ENCODE assay signal across 8 cellular contexts in genomic region chr16:72094266-72094610, GRCh38. TPM values are rescaled to one million over a fixed set of nuclear protein-coding genes. Genes with fewer than 3 reads are reported as not detected.
DNase-seq lines count a peak whose midpoint lies in the region; ATAC-seq and TF ChIP-seq lines count a peak whose summit lies in the region.

No MANE protein-coding gene starts in this region.

- peak overlapping the region; percentile 97 to 98 for H3K27ac Mint-ChIP-seq in effector memory CD8-positive, alpha-beta T cell
- peak overlapping the region; percentile 48 to 98 (median 97) for H3K27ac Mint-ChIP-seq in nephron

- H3K36me3 ChIP-seq in SK-N-SH (replicated peaks in 1 of 2; ENCODE audit: control insufficient read depth in 1 of 2, insufficient read depth in 2 of 2, low read length in 1 of 2), result peaks cover 22 to 45% of the 10 kb centered on the region in 2 experiments
- peaks cover 0 to 54% (median 17%) of the 10 kb centered on the region in 3 donors for H3K36me3 ChIP-seq in tibial nerve

- peak overlapping the region; percentile 99 for H3K4me3 Mint-ChIP-seq in effector memory CD8-positive, alpha-beta T cell
- H3K4me3 Mint-ChIP-seq in nephron, result peak overlapping the region; percentile 98 to 100 (median 98)

- 5% methylated on average over 11 of the region's 11 CpGs for WGBS in SK-N-SH (ENCODE audit: low lambda C conversion rate)
- WGBS in tibial nerve, 2 donors, result 2% methylated on average over 11 of the region's 11 CpGs

- peak; percentile 1 for ATAC-seq in GM21526 (IDR thresholded peaks at IDR 0.05; ENCODE audit: low FRiP score, unreplicated experiment)
- ATAC-seq in effector memory CD8-positive, alpha-beta T cell (replicated peaks), result no peak
- ATAC-seq in GM18511 (IDR thresholded peaks at IDR 0.05; ENCODE audit: unreplicated experiment), result no peak

- TF ChIP-seq RAD21 in SK-N-SH (IDR thresholded peaks at IDR 0.05; ENCODE audit: low read length), result no peak

- H3K27ac ChIP-seq in SK-N-SH (ENCODE audit: low read depth in 2 of 2, low read length in 1 of 2) (peak overlapping the region; percentile 69 to 84), tibial nerve (peak overlapping the region; percentile 81 to 95 (median 90))

- H4K20me1 ChIP-seq in SK-N-SH (ENCODE audit: insufficient read depth), result no peaks in the 10 kb centered on the region

- H3K9me3 ChIP-seq in SK-N-SH (no peaks in the 10 kb centered on the region), tibial nerve (no peaks in the 10 kb centered on the region)

- no peaks in the 10 kb centered on the region for H3K27me3 Mint-ChIP-seq in effector memory CD8-positive, alpha-beta T cell
- H3K27me3 Mint-ChIP-seq in nephron (ENCODE audit: low read depth), result no peaks in the 10 kb centered on the region

- no peak for TF ChIP-seq POLR2A in tibial nerve (IDR thresholded peaks at IDR 0.05)

- no peak for DNase-seq in SK-N-SH
- DNase-seq in effector memory CD8-positive, alpha-beta T cell, result no peak
- no peak for DNase-seq in tibial nerve (ENCODE audit: low spot score in 2 of 2)
- DNase-seq in HCEC 1CT, result no peak
- DNase-seq in kidney glomerular epithelial cell (lab: John Stamatoyannopoulos, UW), result no peak

- H3K9me3 Mint-ChIP-seq in effector memory CD8-positive, alpha-beta T cell, result no peaks in the 10 kb centered on the region
- no peaks in the 10 kb centered on the region for H3K9me3 Mint-ChIP-seq in nephron

- TF ChIP-seq CTCF in SK-N-SH (IDR thresholded peaks at IDR 0.05) (no peak), nephron (IDR thresholded peaks at IDR 0.05; ENCODE audit: unreplicated experiment in 3 of 3) (no peak), tibial nerve (IDR thresholded peaks at IDR 0.05) (no peak)

- no peaks in the 10 kb centered on the region for H3K27me3 ChIP-seq in SK-N-SH (ENCODE audit: insufficient read depth)
- no peaks in the 10 kb centered on the region for H3K27me3 ChIP-seq in tibial nerve

- peak overlapping the region; percentile 85 for H3K4me2 ChIP-seq in SK-N-SH

- H3F3A ChIP-seq in SK-N-SH (replicated peaks; ENCODE audit: insufficient read depth), result peaks cover 4% of the 10 kb centered on the region

- POLR2A ChIA-PET in SK-N-SH (lab: Yijun Ruan, JAX), result no interaction called here

- TF ChIP-seq EP300 in SK-N-SH (IDR thresholded peaks at IDR 0.05; ENCODE audit: borderline replicate concordance in 1 of 2, low read depth in 1 of 2, low read length in 1 of 2), result no peak
- no peak for TF ChIP-seq EP300 in tibial nerve (IDR thresholded peaks at IDR 0.05)

- H3K36me3 Mint-ChIP-seq in effector memory CD8-positive, alpha-beta T cell (ENCODE audit: insufficient read depth), result peaks cover 57% of the 10 kb centered on the region
- peaks cover 47% of the 10 kb centered on the region for H3K36me3 Mint-ChIP-seq in nephron (ENCODE audit: low read depth)

- peaks cover 62% of the 10 kb centered on the region for H3K79me2 ChIP-seq in SK-N-SH (ENCODE audit: insufficient read depth)

- H3K4me3 ChIP-seq in SK-N-SH (ENCODE audit: low read depth in 2 of 2, low read length in 1 of 2) (peak overlapping the region; percentile 97 to 100), tibial nerve (peak overlapping the region; percentile 81 to 97 (median 85))

- peaks cover 9 to 19% of the 10 kb centered on the region in 2 experiments; a peak in 3 of 4 replicates for H3K4me1 ChIP-seq in SK-N-SH (ENCODE audit: control insufficient read depth in 1 of 2, insufficient read depth in 2 of 2, low read depth in 1 of 2, low read length in 1 of 2)
- H3K4me1 ChIP-seq in tibial nerve, result peaks cover 0 to 51% (median 22%) of the 10 kb centered on the region in 4 donors

- H2AFZ ChIP-seq in SK-N-SH (ENCODE audit: low read depth), result peak overlapping the region; percentile 76

- no peaks in the 10 kb centered on the region for H3K9me2 ChIP-seq in SK-N-SH

- H3K9ac ChIP-seq in SK-N-SH, result peak overlapping the region; percentile 85

- CTCF ChIA-PET in SK-N-SH (lab: Yijun Ruan, JAX), result interaction anchor here (0.8 to 1.5 kb wide), 3 partner anchors 28 to 371 kb away, joined by 3 to 8 read pairs (median 6); no protein-coding TSS in a partner anchor

- H3K4me1 Mint-ChIP-seq in effector memory CD8-positive, alpha-beta T cell (ENCODE audit: low read depth in 2 of 2), result peaks cover 42 to 61% of the 10 kb centered on the region in 2 donors
- H3K4me1 Mint-ChIP-seq in nephron, result peaks cover 37% of the 10 kb centered on the region

TF ChIP-seq in SK-N-SH, 30 proteins besides CTCF, POLR2A, EP300 and RAD21:
- no peak for TF ChIP-seq POLR2AphosphoS5 (IDR thresholded peaks at IDR 0.05; ENCODE audit: low read depth, low read length)
- no peak for TF ChIP-seq NRF1 (IDR thresholded peaks at IDR 0.05; ENCODE audit: low read depth, low read length)
- no peak for TF ChIP-seq NFIC (IDR thresholded peaks at IDR 0.05; ENCODE audit: borderline replicate concordance)

RNA-seq across cellular contexts. Expression of gene DHX38, which starts 0.6 kb away (rescaled TPM):
- polyA plus RNA-seq in SK-N-SH (2012; rRNA removed), result 60.2 and 75.0 TPM in 2 replicates
- 42.4 and 45.6 TPM in 2 replicates for polyA plus RNA-seq in SK-N-SH (2012; cell fraction: cytosol; rRNA removed)
- polyA plus RNA-seq in SK-N-SH (2012; cell fraction: nucleus; rRNA removed), result 182 and 196 TPM in 2 replicates
- 100 to 1,000 TPM in 1 of 4 donors, 10 to 100 TPM in 3; 74.1 to 111 (median 81.0) TPM for total RNA-seq in tibial nerve

RNA-seq across cellular contexts. Expression of gene TXNL4B, which starts 0.8 kb away (rescaled TPM):
- 8.9 and 12.7 TPM in 2 replicates for polyA plus RNA-seq in SK-N-SH (2012; rRNA removed)
- 11.9 and 13.3 TPM in 2 replicates for polyA plus RNA-seq in SK-N-SH (2012; cell fraction: cytosol; rRNA removed)
- 7.1 and 11.7 TPM in 2 replicates for polyA plus RNA-seq in SK-N-SH (2012; cell fraction: nucleus; rRNA removed)
- 10 to 100 TPM; 13.1 to 20.5 (median 15.5) TPM for total RNA-seq in tibial nerve

RNA-seq across cellular contexts. Expression of gene HPR, which starts 31.2 kb away (rescaled TPM):
- polyA plus RNA-seq in SK-N-SH (2012; rRNA removed), result not detected in 2 replicates
- not detected in 2 replicates for polyA plus RNA-seq in SK-N-SH (2012; cell fraction: cytosol; rRNA removed)
- not detected in 2 replicates for polyA plus RNA-seq in SK-N-SH (2012; cell fraction: nucleus; rRNA removed)
- 1 to 10 TPM; 1.2 to 6.3 (median 5.1) TPM for total RNA-seq in tibial nerve

RNA-seq across cellular contexts. Expression of gene HP, which starts 39.9 kb away (rescaled TPM):
- not detected in 2 replicates for polyA plus RNA-seq in SK-N-SH (2012; rRNA removed)
- not detected in 2 replicates for polyA plus RNA-seq in SK-N-SH (2012; cell fraction: cytosol; rRNA removed)
- not detected in 2 replicates for polyA plus RNA-seq in SK-N-SH (2012; cell fraction: nucleus; rRNA removed)
- 10 to 100 TPM in 3 of 4 donors, 1 to 10 TPM in 1; 1.5 to 32.4 (median 27.5) TPM for total RNA-seq in tibial nerve
